ENCODE assay signal across 23 cellular contexts in genomic region chr1:103547840-103548239, GRCh38.
"Had no signal": no experiment of that assay in that cellular context is flagged by ENCODE, and none has a peak within 500 bp of the region (broad histone marks: within the 10 kb centered on the region; RNA-seq: fewer than 3 reads in every experiment).

No MANE protein-coding gene starts in this region.

- H3K27ac Mint-ChIP-seq: mesothelial cell of epicardium, naive B cell had no signal

- H3K27me3 Mint-ChIP-seq: naive B cell had no signal

- H3K9me3 Mint-ChIP-seq: immature natural killer cell, naive B cell had no signal

- DNase-seq: colonic mucosa; dermis blood vessel endothelial cell; dorsolateral prefrontal cortex; effector CD4-positive, alpha-beta T cell; effector memory CD4-positive, alpha-beta T cell; foreskin keratinocyte; heart left ventricle; hypothalamus; immature natural killer cell; islet precursor cell; kidney; kidney glomerular epithelial cell; left colon; left ventricle myocardium superior; lower lobe of right lung; mesenchymal stem cell; mucosa of descending colon; naive B cell had no signal

- H3K4me3 ChIP-seq: colonic mucosa, dorsolateral prefrontal cortex, esophagus muscularis mucosa, gastroesophageal sphincter, heart left ventricle, hepatocyte, left lung, lower lobe of right lung, mucosa of descending colon had no signal

- H3K9me3 ChIP-seq: colonic mucosa, esophagus muscularis mucosa, gastroesophageal sphincter, heart left ventricle, left lung, lower lobe of right lung, mucosa of descending colon had no signal

- ATAC-seq: foreskin keratinocyte, gastroesophageal sphincter, left colon, left lung, left ventricle myocardium superior, lower lobe of right lung, mucosa of descending colon had no signal

- H3K4me3 Mint-ChIP-seq: immature natural killer cell, mesothelial cell of epicardium, naive B cell had no signal

- H3K4me1 ChIP-seq: colonic mucosa, esophagus muscularis mucosa, foreskin keratinocyte, gastroesophageal sphincter, heart left ventricle, left lung, lower lobe of right lung had no signal

- H3K27me3 ChIP-seq: colonic mucosa, dorsolateral prefrontal cortex, esophagus muscularis mucosa, foreskin keratinocyte, gastroesophageal sphincter, heart left ventricle, hepatocyte, left lung had no signal

- H3K4me1 Mint-ChIP-seq: immature natural killer cell, mesothelial cell of epicardium had no signal

- H3K27ac ChIP-seq: colonic mucosa, dorsolateral prefrontal cortex, esophagus muscularis mucosa, foreskin keratinocyte, gastroesophageal sphincter, heart left ventricle, hepatocyte, left lung, lower lobe of right lung had no signal
